In the genomic region with DNA sequence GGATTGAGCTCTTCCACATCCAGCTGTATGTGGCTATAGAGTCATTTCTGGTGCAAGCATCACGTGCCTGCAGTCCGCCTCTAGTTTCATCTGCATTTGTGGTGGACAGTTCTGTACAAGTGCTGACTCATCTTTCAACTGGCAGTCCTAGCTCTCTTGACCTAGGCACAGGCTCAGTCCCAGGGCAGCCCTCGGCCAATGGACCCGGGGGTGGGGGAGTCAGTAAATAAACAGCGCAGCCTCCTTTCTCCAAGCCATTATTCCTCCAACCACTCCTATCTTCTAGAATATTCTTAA, we compare ENCODE assay signal across 1 cellular context.
TF ChIP-seq lines count a peak whose summit lies in the region.

No MANE protein-coding gene starts in this region.

TF ChIP-seq in K562, 482 proteins besides CTCF, POLR2A, EP300 and RAD21 (continued from another document):
- TF ChIP-seq, protein P1, sequence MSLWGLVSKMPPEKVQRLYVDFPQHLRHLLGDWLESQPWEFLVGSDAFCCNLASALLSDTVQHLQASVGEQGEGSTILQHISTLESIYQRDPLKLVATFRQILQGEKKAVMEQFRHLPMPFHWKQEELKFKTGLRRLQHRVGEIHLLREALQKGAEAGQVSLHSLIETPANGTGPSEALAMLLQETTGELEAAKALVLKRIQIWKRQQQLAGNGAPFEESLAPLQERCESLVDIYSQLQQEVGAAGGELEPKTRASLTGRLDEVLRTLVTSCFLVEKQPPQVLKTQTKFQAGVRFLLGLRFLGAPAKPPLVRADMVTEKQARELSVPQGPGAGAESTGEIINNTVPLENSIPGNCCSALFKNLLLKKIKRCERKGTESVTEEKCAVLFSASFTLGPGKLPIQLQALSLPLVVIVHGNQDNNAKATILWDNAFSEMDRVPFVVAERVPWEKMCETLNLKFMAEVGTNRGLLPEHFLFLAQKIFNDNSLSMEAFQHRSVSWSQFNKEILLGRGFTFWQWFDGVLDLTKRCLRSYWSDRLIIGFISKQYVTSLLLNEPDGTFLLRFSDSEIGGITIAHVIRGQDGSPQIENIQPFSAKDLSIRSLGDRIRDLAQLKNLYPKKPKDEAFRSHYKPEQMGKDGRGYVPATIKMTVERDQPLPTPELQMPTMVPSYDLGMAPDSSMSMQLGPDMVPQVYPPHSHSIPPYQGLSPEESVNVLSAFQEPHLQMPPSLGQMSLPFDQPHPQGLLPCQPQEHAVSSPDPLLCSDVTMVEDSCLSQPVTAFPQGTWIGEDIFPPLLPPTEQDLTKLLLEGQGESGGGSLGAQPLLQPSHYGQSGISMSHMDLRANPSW (CRISPR knock-in tag; IDR thresholded peaks at IDR 0.05), result no peak
- TF ChIP-seq MAFG (tag; conservative IDR thresholded peaks at IDR 0.05) (peak; percentile 96), CXXC5 (CRISPR knock-in tag; IDR thresholded peaks at IDR 0.05) (no peak), ZNF224 (CRISPR knock-in tag; IDR thresholded peaks at IDR 0.05) (no peak), ZNF668 (CRISPR knock-in tag; IDR thresholded peaks at IDR 0.05) (no peak), JUND (IDR thresholded peaks at IDR 0.05; ENCODE audit: borderline replicate concordance, low read depth, low read length) (peak; percentile 54; the same call in 1 of the 2 replicates), JUND (tag; IDR thresholded peaks at IDR 0.05; ENCODE audit: borderline replicate concordance, low read depth, low read length) (peak; percentile 61; the same call in 1 of the 3 replicates), ZNF316 (IDR thresholded peaks at IDR 0.05) (peak; percentile 96), JUN (IDR thresholded peaks at IDR 0.05; ENCODE audit: borderline replicate concordance, low read depth, low read length) (0 out of 2 replicates have a peak, but pooled peaks have one; percentile 14), JUN (CRISPR knock-in tag; IDR thresholded peaks at IDR 0.05; ENCODE audit: borderline replicate concordance) (no peak), ZNF696 (CRISPR knock-in tag; conservative IDR thresholded peaks at IDR 0.05) (no peak), ZKSCAN1 (IDR thresholded peaks at IDR 0.05; ENCODE audit: low read depth, low read length) (no peak), NFE2L1 (tag; IDR thresholded peaks at IDR 0.05; ENCODE audit: borderline replicate concordance, low read depth) (peak; percentile 63; the same call in 1 of the 2 replicates), BACH1 (tag; IDR thresholded peaks at IDR 0.05) (peak; percentile 86), ZBTB7A (IDR thresholded peaks at IDR 0.05; ENCODE audit: borderline replicate concordance, control insufficient read depth, low read depth, low read length) (no peak), ZNF197 (CRISPR knock-in tag; IDR thresholded peaks at IDR 0.05; ENCODE audit: low read depth) (no peak), XRCC4 (IDR thresholded peaks at IDR 0.05; ENCODE audit: extremely low read depth, insufficient read depth, insufficient read length) (no peak), L3MBTL2 (IDR thresholded peaks at IDR 0.05) (0 out of 2 replicates have a peak, but pooled peaks have one; percentile 16), FOSL1 (tag; conservative IDR thresholded peaks at IDR 0.05) (0 out of 2 replicates have a peak, but pooled peaks have one; percentile 30), MEIS2 (IDR thresholded peaks at IDR 0.05; ENCODE audit: partially characterized antibody) (peak; percentile 3)
- TF ChIP-seq, protein P2, sequence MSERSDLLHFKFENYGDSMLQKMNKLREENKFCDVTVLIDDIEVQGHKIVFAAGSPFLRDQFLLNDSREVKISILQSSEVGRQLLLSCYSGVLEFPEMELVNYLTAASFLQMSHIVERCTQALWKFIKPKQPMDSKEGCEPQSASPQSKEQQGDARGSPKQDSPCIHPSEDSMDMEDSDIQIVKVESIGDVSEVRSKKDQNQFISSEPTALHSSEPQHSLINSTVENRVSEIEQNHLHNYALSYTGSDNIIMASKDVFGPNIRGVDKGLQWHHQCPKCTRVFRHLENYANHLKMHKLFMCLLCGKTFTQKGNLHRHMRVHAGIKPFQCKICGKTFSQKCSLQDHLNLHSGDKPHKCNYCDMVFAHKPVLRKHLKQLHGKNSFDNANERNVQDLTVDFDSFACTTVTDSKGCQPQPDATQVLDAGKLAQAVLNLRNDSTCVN (CRISPR knock-in tag; IDR thresholded peaks at IDR 0.05), result no peak
